9 cellular contexts compared by ENCODE assay signal in the genomic region with DNA sequence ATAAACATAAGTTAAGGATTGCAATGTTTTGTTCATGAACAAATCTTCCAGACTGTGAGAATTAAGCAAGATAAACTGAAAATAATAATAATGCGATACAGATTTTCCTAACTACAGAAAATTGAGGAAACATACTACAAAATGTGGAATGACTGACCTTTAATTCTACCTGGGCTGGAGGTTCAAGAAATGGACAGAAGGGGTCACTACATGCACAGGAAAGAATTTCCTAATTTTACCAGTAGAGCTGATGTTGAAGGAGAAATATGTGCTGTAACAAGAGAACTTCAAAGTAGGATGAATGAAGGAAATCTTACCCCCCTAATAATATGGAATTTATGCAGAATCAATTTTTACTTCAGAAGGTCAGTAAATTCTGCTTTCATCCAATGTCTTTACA.
DNase-seq lines count a peak whose midpoint lies in the region; ATAC-seq lines count a peak whose summit lies in the region.
"Had no signal": no experiment of that assay in that cellular context is flagged by ENCODE, and none has a peak within 500 bp of the region (broad histone marks: within the 10 kb centered on the region; RNA-seq: fewer than 3 reads in every experiment).

No MANE protein-coding gene starts in this region.

- no peak for ATAC-seq in HG02642 (IDR thresholded peaks at IDR 0.05; ENCODE audit: poor library complexity, unreplicated experiment)

- DNase-seq in COLO829 (ENCODE audit: low spot score) = peak; percentile 15
- peak; percentile 28 for DNase-seq in HPDE6-E6E7 (ENCODE audit: extremely low spot score)
- DNase-seq in SW480 (ENCODE audit: low spot score) = peak; percentile 25
- DNase-seq in kidney glomerular epithelial cell (lab: John Stamatoyannopoulos, UW) = peak; percentile 1
- DNase-seq in NCI-H2081 (lab: John Stamatoyannopoulos, UW) = no peak
- no peak for DNase-seq in activated effector memory CD4-positive, alpha-beta T cell treated with anti-CD3 and anti-CD28 coated beads, Interleukin-2, amount 50 U/mL, for 16 hours
- DNase-seq in OCI-M2 (lab: John Stamatoyannopoulos, UW; ENCODE audit: unreplicated experiment) = no peak
- DNase-seq: NCI-H1930 had no signal

Comparison
In these comparisons a context has a peak if more than half of its experiments do, and no peak if none do; other contexts are left out.
1. DNase-seq: peak in COLO829 (single experiment), HPDE6-E6E7 (single experiment), SW480 (single experiment) and kidney glomerular epithelial cell (single experiment); none in NCI-H2081 (0 of 2), activated effector memory CD4-positive, alpha-beta T cell treated with anti-CD3 and anti-CD28 coated beads, Interleukin-2, amount 50 U/mL, for 16 hours (single experiment) and OCI-M2 (single experiment).